In genomic region chr5:32163785-32164184, GRCh38 we compare ENCODE assay signal across 14 cellular contexts. TPM values are rescaled to one million over a fixed set of nuclear protein-coding genes. Genes with fewer than 3 reads are reported as not detected.
DNase-seq lines count a peak whose midpoint lies in the region; ATAC-seq and TF ChIP-seq lines count a peak whose summit lies in the region.
"Had no signal": no experiment of that assay in that cellular context is flagged by ENCODE, and none has a peak within 500 bp of the region (broad histone marks: within the 10 kb centered on the region; RNA-seq: fewer than 3 reads in every experiment).

No MANE protein-coding gene starts in this region.

- H3K27me3 Mint-ChIP-seq in CD8-positive, alpha-beta memory T cell = no peaks in the 10 kb centered on the region
- H3K27me3 Mint-ChIP-seq in activated T-helper 2 cell treated with anti-CD3 and anti-CD28 coated beads, Interferon-gamma antibody, Interleukin-2, Interleukin-4, amounts not matched to agents 10 μg/mL and 5 μg/mL and 100 μg/mL, durations not matched to agents 14 hours and 24 hours and 36 hours (ENCODE audit: low read depth) = no peaks in the 10 kb centered on the region
- H3K27me3 Mint-ChIP-seq in CD8-positive, alpha-beta T cell (ENCODE audit: low read depth) = no peaks in the 10 kb centered on the region
- H3K27me3 Mint-ChIP-seq: activated naive CD4-positive, alpha-beta T cell treated with anti-CD3 and anti-CD28 coated beads, Interleukin-2, amount 50 U/mL, for 24 hours had no signal

- H3K4me3 Mint-ChIP-seq in CD8-positive, alpha-beta memory T cell = peak overlapping the region in 4 of 7 donors; percentile 2 to 33 (median 14)
- H3K4me3 Mint-ChIP-seq in activated T-helper 2 cell treated with anti-CD3 and anti-CD28 coated beads, Interferon-gamma antibody, Interleukin-2, Interleukin-4, amounts not matched to agents 10 μg/mL and 5 μg/mL and 100 μg/mL, durations not matched to agents 14 hours and 24 hours and 36 hours (ENCODE audit: low read depth) = no peak overlapping the region
- H3K4me3 Mint-ChIP-seq in CD8-positive, alpha-beta T cell = no peak overlapping the region
- H3K4me3 Mint-ChIP-seq: activated naive CD4-positive, alpha-beta T cell treated with anti-CD3 and anti-CD28 coated beads, Interleukin-2, amount 50 U/mL, for 24 hours had no signal

- ATAC-seq in GM19328 (IDR thresholded peaks at IDR 0.05; ENCODE audit: unreplicated experiment) (peak; percentile 42), HG03175 (IDR thresholded peaks at IDR 0.05; ENCODE audit: unreplicated experiment) (peak; percentile 47)
- no peak for ATAC-seq in CD8-positive, alpha-beta T cell
- ATAC-seq: SK-N-SH treated with all-trans-retinoic acid at 6 μM for 48 hours had no signal

- H3K4me1 ChIP-seq in CD8-positive, alpha-beta memory T cell (ENCODE audit: insufficient read depth, low read length) = peaks cover 30% of the 10 kb centered on the region
- H3K4me1 ChIP-seq in CD8-positive, alpha-beta T cell (ENCODE audit: insufficient read depth, low read length) = peaks cover 12% of the 10 kb centered on the region
- H3K4me1 ChIP-seq: parathyroid adenoma had no signal

- H3K27me3 ChIP-seq in CD8-positive, alpha-beta memory T cell (ENCODE audit: insufficient read depth, low read length, poor library complexity, severe bottlenecking) = no peaks in the 10 kb centered on the region
- H3K27me3 ChIP-seq in CD8-positive, alpha-beta T cell (ENCODE audit: insufficient read depth, low read length) = no peaks in the 10 kb centered on the region

- H3K9me3 ChIP-seq in CD8-positive, alpha-beta memory T cell (ENCODE audit: low read length) = no peaks in the 10 kb centered on the region
- no peaks in the 10 kb centered on the region for H3K9me3 ChIP-seq in CD8-positive, alpha-beta T cell (ENCODE audit: low read length)

- intact Hi-C loops in activated T-helper 2 cell treated with anti-CD3 and anti-CD28 coated beads, Interferon-gamma antibody, Interleukin-2, Interleukin-4, amounts not matched to agents 10 μg/mL and 5 μg/mL and 100 μg/mL, durations not matched to agents 14 hours and 24 hours and 36 hours (cut with micrococcal nuclease) = no loop called here
- intact Hi-C loops in CD8-positive, alpha-beta T cell (cut with DNase I, micrococcal nuclease) = no loop called here

- no peak for DNase-seq in CD8-positive, alpha-beta memory T cell
- no peak for DNase-seq in activated T-helper 2 cell treated with anti-CD3 and anti-CD28 coated beads, Interferon-gamma antibody, Interleukin-2, Interleukin-4, amounts not matched to agents 10 μg/mL and 5 μg/mL and 100 μg/mL, durations not matched to agents 14 hours and 24 hours and 36 hours (ENCODE audit: low spot score)
- DNase-seq in NCI-H82 (lab: John Stamatoyannopoulos, UW) (no peak), medulla oblongata (ENCODE audit: extremely low spot score) (no peak), SHP77 (lab: John Stamatoyannopoulos, UW) (no peak)
- DNase-seq in CD8-positive, alpha-beta T cell = no peak
- DNase-seq: activated CD4-positive, alpha-beta T cell treated with anti-CD3 and anti-CD28 coated beads, Interleukin-2, amount 50 U/mL, for 4 hours; AML-193; NCI-H526 treated with DMSO at 0.1 percent for 48 hours had no signal

- peak overlapping the region in 3 of 8 donors; percentile 6 to 69 (median 21) for H3K27ac Mint-ChIP-seq in CD8-positive, alpha-beta memory T cell
- H3K27ac Mint-ChIP-seq in activated T-helper 2 cell treated with anti-CD3 and anti-CD28 coated beads, Interferon-gamma antibody, Interleukin-2, Interleukin-4, amounts not matched to agents 10 μg/mL and 5 μg/mL and 100 μg/mL, durations not matched to agents 14 hours and 24 hours and 36 hours = peak overlapping the region; percentile 43
- no peak overlapping the region for H3K27ac Mint-ChIP-seq in CD8-positive, alpha-beta T cell
- H3K27ac Mint-ChIP-seq: activated naive CD4-positive, alpha-beta T cell treated with anti-CD3 and anti-CD28 coated beads, Interleukin-2, amount 50 U/mL, for 24 hours had no signal

- peaks cover 43 to 60% (median 44%) of the 10 kb centered on the region in 3 donors for H3K4me1 Mint-ChIP-seq in CD8-positive, alpha-beta memory T cell
- H3K4me1 Mint-ChIP-seq in activated T-helper 2 cell treated with anti-CD3 and anti-CD28 coated beads, Interferon-gamma antibody, Interleukin-2, Interleukin-4, amounts not matched to agents 10 μg/mL and 5 μg/mL and 100 μg/mL, durations not matched to agents 14 hours and 24 hours and 36 hours (ENCODE audit: low read depth) = peaks cover 19% of the 10 kb centered on the region
- H3K4me1 Mint-ChIP-seq in CD8-positive, alpha-beta T cell (ENCODE audit: low read depth) = peaks cover 38% of the 10 kb centered on the region

- H3K27ac ChIP-seq in CD8-positive, alpha-beta memory T cell (ENCODE audit: low read depth, low read length) = no peak overlapping the region
- no peak overlapping the region for H3K27ac ChIP-seq in CD8-positive, alpha-beta T cell (ENCODE audit: low read depth, low read length)
- H3K27ac ChIP-seq: parathyroid adenoma had no signal

- POLR2A ChIA-PET in CD8-positive, alpha-beta memory T cell (lab: Charles Lee) = no interaction called here
- POLR2A ChIA-PET in CD8-positive, alpha-beta T cell (lab: Charles Lee) = interaction anchor here (0.6 kb wide), 1 partner anchor 279 kb away, joined by 3 read pairs; no protein-coding TSS in a partner anchor

- no peak overlapping the region for H3K4me3 ChIP-seq in CD8-positive, alpha-beta memory T cell (ENCODE audit: low read length)
- H3K4me3 ChIP-seq in CD8-positive, alpha-beta T cell (ENCODE audit: low read depth, low read length) = no peak overlapping the region

- no peaks in the 10 kb centered on the region for H3K9me3 Mint-ChIP-seq in CD8-positive, alpha-beta memory T cell
- no peaks in the 10 kb centered on the region for H3K9me3 Mint-ChIP-seq in activated T-helper 2 cell treated with anti-CD3 and anti-CD28 coated beads, Interferon-gamma antibody, Interleukin-2, Interleukin-4, amounts not matched to agents 10 μg/mL and 5 μg/mL and 100 μg/mL, durations not matched to agents 14 hours and 24 hours and 36 hours
- no peaks in the 10 kb centered on the region for H3K9me3 Mint-ChIP-seq in CD8-positive, alpha-beta T cell
- H3K9me3 Mint-ChIP-seq: activated naive CD4-positive, alpha-beta T cell treated with anti-CD3 and anti-CD28 coated beads, Interleukin-2, amount 50 U/mL, for 24 hours had no signal

- CTCF ChIA-PET in CD8-positive, alpha-beta memory T cell (lab: Charles Lee) = no interaction called here
- CTCF ChIA-PET in CD8-positive, alpha-beta T cell (lab: Charles Lee) = no interaction called here

- H3K36me3 ChIP-seq in CD8-positive, alpha-beta memory T cell (ENCODE audit: insufficient read depth, low read length) = peaks cover 4% of the 10 kb centered on the region
- H3K36me3 ChIP-seq in CD8-positive, alpha-beta T cell (ENCODE audit: insufficient read depth, low read length) = peaks cover 10% of the 10 kb centered on the region

- TF ChIP-seq CTCF in CD8-positive, alpha-beta T cell (IDR thresholded peaks at IDR 0.05) = no peak

- H3K36me3 Mint-ChIP-seq in CD8-positive, alpha-beta memory T cell = peaks cover 0 to 41% (median 4%) of the 10 kb centered on the region in 3 donors
- peaks cover 50% of the 10 kb centered on the region for H3K36me3 Mint-ChIP-seq in activated T-helper 2 cell treated with anti-CD3 and anti-CD28 coated beads, Interferon-gamma antibody, Interleukin-2, Interleukin-4, amounts not matched to agents 10 μg/mL and 5 μg/mL and 100 μg/mL, durations not matched to agents 14 hours and 24 hours and 36 hours (ENCODE audit: low read depth)
- peaks cover 43% of the 10 kb centered on the region for H3K36me3 Mint-ChIP-seq in CD8-positive, alpha-beta T cell

RNA-seq across cellular contexts. Expression of gene GOLPH3, which starts 10.3 kb away (rescaled TPM):
- 100 to 1,000 TPM; 109 to 110 TPM for total RNA-seq in CD8-positive, alpha-beta memory T cell
- polyA plus RNA-seq in CD8-positive, alpha-beta memory T cell = 105 TPM
- 80.1 and 81.5 TPM in 2 replicates for total RNA-seq in activated T-helper 2 cell treated with anti-CD3 and anti-CD28 coated beads, Interferon-gamma antibody, Interleukin-2, Interleukin-4, amounts not matched to agents 10 μg/mL and 5 μg/mL and 100 μg/mL, durations not matched to agents 14 hours and 24 hours and 36 hours
- total RNA-seq in CD8-positive, alpha-beta T cell = 10 to 100 TPM; 48.3 to 51.2 TPM

Comparison
In these comparisons a context has a peak if more than half of its experiments do, and no peak if none do; other contexts are left out.
1. H3K4me3 Mint-ChIP-seq: peak in CD8-positive, alpha-beta memory T cell (4 of 7); none in activated T-helper 2 cell treated with anti-CD3 and anti-CD28 coated beads, Interferon-gamma antibody, Interleukin-2, Interleukin-4, amounts not matched to agents 10 μg/mL and 5 μg/mL and 100 μg/mL, durations not matched to agents 14 hours and 24 hours and 36 hours (single experiment) and CD8-positive, alpha-beta T cell (single experiment).